1 cellular context compared by ENCODE assay signal in the genomic region with DNA sequence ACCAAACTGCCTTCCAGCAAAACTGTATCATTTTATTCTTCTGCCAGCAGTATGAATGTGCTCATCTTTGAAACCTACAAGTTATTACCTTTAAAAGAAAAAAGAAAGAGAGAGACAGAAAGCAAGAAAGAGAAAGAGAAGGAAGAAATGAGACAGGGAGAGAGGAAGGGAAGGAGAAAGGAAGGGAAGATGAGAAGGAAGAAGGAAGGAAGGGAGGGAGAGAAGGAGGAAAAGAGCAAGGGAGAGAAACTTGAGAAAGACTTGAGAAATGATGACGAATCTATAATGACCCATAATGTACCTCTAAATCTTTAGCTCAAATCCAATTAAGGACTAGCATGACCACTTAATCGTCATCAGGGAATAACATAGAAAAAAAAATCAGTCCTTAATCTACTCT.
TF ChIP-seq lines count a peak whose summit lies in the region.

No MANE protein-coding gene starts in this region.

TF ChIP-seq in GM12891, 5 proteins besides CTCF, POLR2A, EP300 and RAD21:
- TF ChIP-seq PAX5 (IDR thresholded peaks at IDR 0.05; ENCODE audit: insufficient read depth, low read length, severe bottlenecking) (no peak), POU2F2 (IDR thresholded peaks at IDR 0.05; ENCODE audit: low read depth, low read length) (no peak), POLR2AphosphoS5 (IDR thresholded peaks at IDR 0.05; ENCODE audit: low read depth, low read length) (no peak), TAF1 (IDR thresholded peaks at IDR 0.05; ENCODE audit: low read depth, low read length) (no peak), SPI1 (IDR thresholded peaks at IDR 0.05; ENCODE audit: low read depth, low read length) (no peak)
